ENCODE assay signal across 9 cellular contexts in genomic region chr19:20660473-20660872, GRCh38. TPM values are rescaled to one million over a fixed set of nuclear protein-coding genes. Genes with fewer than 3 reads are reported as not detected.
DNase-seq lines count a peak whose midpoint lies in the region; ATAC-seq and TF ChIP-seq lines count a peak whose summit lies in the region.
"Had no signal": no experiment of that assay in that cellular context is flagged by ENCODE, and none has a peak within 500 bp of the region (broad histone marks: within the 10 kb centered on the region; RNA-seq: fewer than 3 reads in every experiment).

No MANE protein-coding gene starts in this region.

- H3K4me1 Mint-ChIP-seq in T-cell, result peaks cover 17 to 60% (median 57%) of the 10 kb centered on the region in 3 donors

- H3K36me3 ChIP-seq in BLaER1 treated with 17β-estradiol and CSF1 and Interleukin-3, amounts not matched to agents 10 nM and 100 nM, result peaks cover 42 to 51% (median 50%) of the 10 kb centered on the region in 11 experiments
- H3K36me3 ChIP-seq in osteoblast (ENCODE audit: insufficient read depth, low read length), result peaks cover 25% of the 10 kb centered on the region

- peak overlapping the region; percentile 100 for H2AFZ ChIP-seq in osteoblast (ENCODE audit: low read length)

- TF ChIP-seq CTCF in fibroblast of mammary gland (conservative IDR thresholded peaks at IDR 0.05; ENCODE audit: control insufficient read depth, insufficient read depth, low read depth, low read length) (no peak), osteoblast (IDR thresholded peaks at IDR 0.05; ENCODE audit: extremely low read depth, low read depth, low read length) (no peak)

- peaks cover 53% of the 10 kb centered on the region for H3K79me2 ChIP-seq in osteoblast (ENCODE audit: insufficient read depth, low read length)

- no peak for DNase-seq in T-cell
- no peak for DNase-seq in fibroblast of mammary gland (ENCODE audit: low read depth)
- no peak for DNase-seq in osteoblast (ENCODE audit: insufficient read length, low spot score, missing footprints)
- DNase-seq in stimulated activated CD8-positive, alpha-beta memory T cell treated with anti-CD3 and anti-CD28 coated beads, Interleukin-4, amount 100 ng/mL, for 48 hours, result no peak
- no peak for DNase-seq in GDM1 (lab: John Stamatoyannopoulos, UW)
- DNase-seq in activated CD8-positive, alpha-beta memory T cell treated with anti-CD3 and anti-CD28 coated beads, Interleukin-2, amount 50 U/mL, for 4 hours, result no peak
- DNase-seq: KG1 had no signal

- peaks cover 80 to 99% (median 95%) of the 10 kb centered on the region in 11 experiments for H3K9me3 ChIP-seq in BLaER1 treated with 17β-estradiol and CSF1 and Interleukin-3, amounts not matched to agents 10 nM and 100 nM (replicated peaks in 1 of 11)
- no peaks in the 10 kb centered on the region for H3K9me3 ChIP-seq in osteoblast (ENCODE audit: low read depth, low read length)

- peak overlapping the region; percentile 85 to 93 (median 89); a peak in 21 of 22 replicates for H3K9ac ChIP-seq in BLaER1 treated with 17β-estradiol and CSF1 and Interleukin-3, amounts not matched to agents 10 nM and 100 nM

- peak overlapping the region; percentile 89 to 95 (median 91) for H3K4me3 Mint-ChIP-seq in T-cell

- peak overlapping the region; percentile 32 to 78 (median 63) for H3K4me2 ChIP-seq in BLaER1 treated with 17β-estradiol and CSF1 and Interleukin-3, amounts not matched to agents 10 nM and 100 nM
- peak overlapping the region; percentile 86 for H3K4me2 ChIP-seq in osteoblast (ENCODE audit: insufficient read depth, low read length)

- H3K4me3 ChIP-seq in BLaER1 treated with 17β-estradiol and CSF1 and Interleukin-3, amounts not matched to agents 10 nM and 100 nM, result peak overlapping the region; percentile 55 to 74 (median 68)
- H3K4me3 ChIP-seq in fibroblast of mammary gland (ENCODE audit: control insufficient read depth, low read depth, low read length), result peak overlapping the region; percentile 88
- peak overlapping the region; percentile 93 for H3K4me3 ChIP-seq in osteoblast (ENCODE audit: insufficient read depth, low read length)

- no peaks in the 10 kb centered on the region for H3K27me3 ChIP-seq in BLaER1 treated with 17β-estradiol and CSF1 and Interleukin-3, amounts not matched to agents 10 nM and 100 nM
- no peaks in the 10 kb centered on the region for H3K27me3 ChIP-seq in osteoblast (ENCODE audit: insufficient read depth, low read length)

- CTCF ChIA-PET in T-cell (lab: Charles Lee), result interaction anchor here (0.6 to 1.0 kb wide), 4 partner anchors 95 to 703 kb away, joined by 3 read pairs; partner anchors contain the start of gene ZNF737 (in 1 of the 2)

- H3K27ac Mint-ChIP-seq in T-cell, result peak overlapping the region in 1 of 2 donors; percentile 96

- H3K36me3 Mint-ChIP-seq in T-cell, result peaks cover 47% of the 10 kb centered on the region

- no peaks in the 10 kb centered on the region for H3K27me3 Mint-ChIP-seq in T-cell

- H3K4me1 ChIP-seq in BLaER1 treated with 17β-estradiol and CSF1 and Interleukin-3, amounts not matched to agents 10 nM and 100 nM, result peaks cover 0 to 20% (median 14%) of the 10 kb centered on the region in 10 experiments; a peak in 15 of 20 replicates
- no peaks in the 10 kb centered on the region for H3K4me1 ChIP-seq in osteoblast (ENCODE audit: insufficient read depth, low read length)

- POLR2A ChIA-PET in T-cell (lab: Charles Lee), result interaction anchor here in 1 of 2 donors (1.1 to 1.9 kb wide), 3 partner anchors 115 to 1109 kb away, joined by 5 to 8 read pairs (median 7); partner anchors contain the start of genes ZNF66 and ZNF85

- H3K27ac ChIP-seq in BLaER1 treated with 17β-estradiol and CSF1 and Interleukin-3, amounts not matched to agents 10 nM and 100 nM, result peak overlapping the region; percentile 82 to 92 (median 90); a peak in 21 of 22 replicates
- H3K27ac ChIP-seq in osteoblast (ENCODE audit: low read depth, low read length), result peak overlapping the region; percentile 98

- ATAC-seq in T-cell (replicated peaks in 1 of 4), result no peak
- no peak for ATAC-seq in GM21423 (IDR thresholded peaks at IDR 0.05; ENCODE audit: unreplicated experiment)

- peaks cover 5 to 27% (median 23%) of the 10 kb centered on the region in 3 donors for H3K9me3 Mint-ChIP-seq in T-cell

- no peaks in the 10 kb centered on the region; a peak in 2 of 22 replicates for H4K20me1 ChIP-seq in BLaER1 treated with 17β-estradiol and CSF1 and Interleukin-3, amounts not matched to agents 10 nM and 100 nM
- H4K20me1 ChIP-seq in osteoblast (ENCODE audit: insufficient read depth, low read length), result peaks cover 9% of the 10 kb centered on the region

RNA-seq across cellular contexts. Expression of gene ZNF626, which starts 0.9 kb away (rescaled TPM):
- 10 to 100 TPM in 2 of 5 donors, 1 to 10 TPM in 3; 5.6 to 12.1 (median 9.7) TPM for total RNA-seq in T-cell
- 15.6 and 19.9 TPM in 2 replicates for total RNA-seq in osteoblast
